ENCODE assay signal across 1 cellular context in the genomic region with DNA sequence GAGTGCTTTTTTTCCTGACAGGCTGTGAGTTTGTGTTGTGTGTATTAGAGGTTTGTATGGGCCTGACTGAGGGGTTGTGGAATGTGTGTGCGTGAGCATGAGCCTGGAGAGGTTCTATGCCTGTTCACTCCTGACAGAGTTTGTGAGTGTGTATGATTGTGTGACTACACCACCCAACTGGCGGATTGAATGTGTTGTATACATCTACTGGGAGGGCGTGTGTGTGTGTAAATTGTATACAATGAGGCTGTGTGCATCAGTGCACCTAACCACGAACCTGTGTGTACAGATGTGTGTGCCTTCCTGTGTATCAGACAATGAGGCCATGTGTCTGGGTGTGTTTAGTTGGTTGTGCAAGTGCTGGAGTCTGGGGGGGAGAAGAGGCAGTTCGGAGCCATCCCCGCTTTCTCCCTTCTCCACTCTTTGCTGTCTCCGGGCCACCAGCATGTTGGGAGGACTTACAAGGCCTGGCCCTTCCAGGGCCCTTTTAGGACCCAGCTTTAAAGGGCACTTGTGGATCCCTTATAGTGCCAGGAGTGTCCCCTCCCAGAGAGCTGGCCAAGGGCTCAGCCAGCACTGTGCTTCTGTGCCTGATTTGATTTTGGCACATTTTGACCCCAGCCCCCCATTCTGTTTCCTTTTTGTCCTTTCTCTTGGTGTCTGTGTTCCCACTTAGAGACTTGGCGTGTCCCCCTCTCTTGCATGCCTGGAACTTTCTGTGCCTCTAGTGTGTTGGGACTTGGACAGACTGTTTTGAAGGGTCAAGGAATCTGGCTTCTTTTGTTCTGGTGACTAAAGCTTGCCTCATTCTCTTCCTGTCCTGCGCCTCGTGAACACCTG.
TF ChIP-seq lines count a peak whose summit lies in the region.

No MANE protein-coding gene starts in this region.

TF ChIP-seq in HepG2, 621 proteins besides CTCF, POLR2A, EP300 and RAD21 (continued from another document):
- TF ChIP-seq, protein P1, sequence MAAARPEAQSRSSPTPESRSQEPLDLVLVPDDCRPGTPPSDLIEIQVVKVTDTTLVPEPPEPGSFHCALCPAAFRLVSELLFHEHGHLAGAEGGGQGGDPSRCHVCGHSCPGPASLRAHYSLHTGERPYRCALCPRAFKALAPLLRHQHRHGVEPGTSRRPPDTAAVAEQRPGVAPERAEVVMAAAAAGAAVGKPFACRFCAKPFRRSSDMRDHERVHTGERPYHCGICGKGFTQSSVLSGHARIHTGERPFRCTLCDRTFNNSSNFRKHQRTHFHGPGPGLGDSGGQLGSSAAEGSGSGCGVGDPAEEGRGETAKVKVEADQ (CRISPR knock-in tag; IDR thresholded peaks at IDR 0.05; ENCODE audit: borderline replicate concordance), result no peak
- TF ChIP-seq, protein P2, sequence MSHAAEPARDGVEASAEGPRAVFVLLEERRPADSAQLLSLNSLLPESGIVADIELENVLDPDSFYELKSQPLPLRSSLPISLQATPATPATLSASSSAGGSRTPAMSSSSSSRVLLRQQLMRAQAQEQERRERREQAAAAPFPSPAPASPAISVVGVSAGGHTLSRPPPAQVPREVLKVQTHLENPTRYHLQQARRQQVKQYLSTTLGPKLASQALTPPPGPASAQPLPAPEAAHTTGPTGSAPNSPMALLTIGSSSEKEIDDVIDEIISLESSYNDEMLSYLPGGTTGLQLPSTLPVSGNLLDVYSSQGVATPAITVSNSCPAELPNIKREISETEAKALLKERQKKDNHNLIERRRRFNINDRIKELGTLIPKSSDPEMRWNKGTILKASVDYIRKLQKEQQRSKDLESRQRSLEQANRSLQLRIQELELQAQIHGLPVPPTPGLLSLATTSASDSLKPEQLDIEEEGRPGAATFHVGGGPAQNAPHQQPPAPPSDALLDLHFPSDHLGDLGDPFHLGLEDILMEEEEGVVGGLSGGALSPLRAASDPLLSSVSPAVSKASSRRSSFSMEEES (CRISPR knock-in tag; IDR thresholded peaks at IDR 0.05), result no peak
- TF ChIP-seq SIN3A (IDR thresholded peaks at IDR 0.05; ENCODE audit: borderline replicate concordance, low read depth, low read length) (no peak), TEAD3 (CRISPR knock-in tag; optimal IDR thresholded peaks at IDR 0.05; ENCODE audit: borderline replicate concordance) (no peak), ZNF143 (CRISPR knock-in tag; IDR thresholded peaks at IDR 0.05) (no peak), KLF15 (CRISPR knock-in tag; IDR thresholded peaks at IDR 0.05; ENCODE audit: borderline replicate concordance) (no peak), ZKSCAN1 (IDR thresholded peaks at IDR 0.05; ENCODE audit: low read length) (no peak)
- TF ChIP-seq, protein P3, sequence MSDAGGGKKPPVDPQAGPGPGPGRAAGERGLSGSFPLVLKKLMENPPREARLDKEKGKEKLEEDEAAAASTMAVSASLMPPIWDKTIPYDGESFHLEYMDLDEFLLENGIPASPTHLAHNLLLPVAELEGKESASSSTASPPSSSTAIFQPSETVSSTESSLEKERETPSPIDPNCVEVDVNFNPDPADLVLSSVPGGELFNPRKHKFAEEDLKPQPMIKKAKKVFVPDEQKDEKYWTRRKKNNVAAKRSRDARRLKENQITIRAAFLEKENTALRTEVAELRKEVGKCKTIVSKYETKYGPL (CRISPR knock-in tag; IDR thresholded peaks at IDR 0.05), result no peak
